Comparison of ENCODE assay signal across 1 cellular context in the genomic region with DNA sequence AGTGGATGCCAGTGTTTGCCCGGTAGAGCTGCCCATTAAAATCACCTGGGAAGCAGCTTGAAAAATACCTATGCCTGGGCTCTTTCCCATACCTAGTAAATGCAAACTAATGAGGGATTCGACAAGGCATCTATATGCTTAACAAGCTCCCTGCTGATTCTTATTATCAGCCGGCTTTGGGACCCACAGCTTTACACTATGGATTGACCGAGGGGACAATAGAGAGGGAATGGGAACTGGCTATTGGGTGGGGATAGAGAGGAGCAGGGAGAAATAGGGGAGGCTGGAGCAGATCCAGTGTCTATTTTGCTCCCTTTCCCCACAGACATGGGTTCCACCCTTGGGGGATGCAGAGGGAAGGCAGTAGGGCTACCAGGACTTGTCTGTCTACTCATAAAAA.
TF ChIP-seq lines count a peak whose summit lies in the region.

No MANE protein-coding gene starts in this region.

TF ChIP-seq in WTC11, 78 proteins besides CTCF, POLR2A, EP300 and RAD21 (continued from another document):
- TF ChIP-seq TCF7 (CRISPR knock-in tag; IDR thresholded peaks at IDR 0.05; ENCODE audit: low read depth): no peak
- TF ChIP-seq, protein P1, sequence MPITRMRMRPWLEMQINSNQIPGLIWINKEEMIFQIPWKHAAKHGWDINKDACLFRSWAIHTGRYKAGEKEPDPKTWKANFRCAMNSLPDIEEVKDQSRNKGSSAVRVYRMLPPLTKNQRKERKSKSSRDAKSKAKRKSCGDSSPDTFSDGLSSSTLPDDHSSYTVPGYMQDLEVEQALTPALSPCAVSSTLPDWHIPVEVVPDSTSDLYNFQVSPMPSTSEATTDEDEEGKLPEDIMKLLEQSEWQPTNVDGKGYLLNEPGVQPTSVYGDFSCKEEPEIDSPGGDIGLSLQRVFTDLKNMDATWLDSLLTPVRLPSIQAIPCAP (CRISPR knock-in tag; IDR thresholded peaks at IDR 0.05): no peak
